15 cellular contexts compared by ENCODE assay signal in genomic region chr21:37509802-37510393, GRCh38.
DNase-seq lines count a peak whose midpoint lies in the region; ATAC-seq and TF ChIP-seq lines count a peak whose summit lies in the region.
"Had no signal": no experiment of that assay in that cellular context is flagged by ENCODE, and none has a peak within 500 bp of the region (broad histone marks: within the 10 kb centered on the region; RNA-seq: fewer than 3 reads in every experiment).

No MANE protein-coding gene starts in this region.

- no peak overlapping the region for H2AFZ ChIP-seq in smooth muscle cell (ENCODE audit: low read depth)

- 19% methylated on average over 5 of the region's 5 CpGs for WGBS in smooth muscle cell (ENCODE audit: low lambda C conversion rate)

- H3K36me3 Mint-ChIP-seq in activated naive CD4-positive, alpha-beta T cell treated with anti-CD3 and anti-CD28 coated beads, Interleukin-2, amount 50 U/mL, for 24 hours: peaks cover 16% of the 10 kb centered on the region
- H3K36me3 Mint-ChIP-seq in activated T-helper 17 cell treated with anti-CD3 and anti-CD28 coated beads, Interleukin-2, amount 50 U/mL, for 72 hours (ENCODE audit: low read depth): no peaks in the 10 kb centered on the region

- peaks cover 20% of the 10 kb centered on the region for H4K20me1 ChIP-seq in smooth muscle cell (ENCODE audit: low read depth)

- DNase-seq in activated naive CD4-positive, alpha-beta T cell (lab: John Stamatoyannopoulos, UW): no peak
- peak; percentile 28 for DNase-seq in fibroblast of peridontal ligament (ENCODE audit: extremely low read depth)
- DNase-seq in smooth muscle cell (lab: John Stamatoyannopoulos, UW; ENCODE audit: unreplicated experiment): no peak
- no peak for DNase-seq in DMS79 treated with DMSO at 0.1 percent for 48 hours (lab: John Stamatoyannopoulos, UW)
- DNase-seq in NCI-H510A (lab: John Stamatoyannopoulos, UW): no peak
- DNase-seq in cerebellar nuclear complex (lab: John Stamatoyannopoulos, UW): no peak
- DNase-seq: COR-L47, NCI-H1105 treated with DMSO at 0.1 percent for 48 hours, ovary, small intestine, stomach had no signal

- H3K4me1 ChIP-seq in smooth muscle cell (ENCODE audit: low read depth): no peaks in the 10 kb centered on the region

- peak overlapping the region; percentile 59 for H3K27ac Mint-ChIP-seq in activated naive CD4-positive, alpha-beta T cell treated with anti-CD3 and anti-CD28 coated beads, Interleukin-2, amount 50 U/mL, for 24 hours
- H3K27ac Mint-ChIP-seq in activated T-helper 17 cell treated with anti-CD3 and anti-CD28 coated beads, Interleukin-2, amount 50 U/mL, for 72 hours: peak overlapping the region; percentile 17
- H3K27ac Mint-ChIP-seq: mesothelial cell of epicardium, WTC11 had no signal

- no peak for TF ChIP-seq CTCF in smooth muscle cell (IDR thresholded peaks at IDR 0.05; ENCODE audit: borderline replicate concordance, insufficient read depth, poor library complexity, severe bottlenecking)

- no peaks in the 10 kb centered on the region for H3K27me3 ChIP-seq in smooth muscle cell (ENCODE audit: low read depth)
- H3K27me3 ChIP-seq: ovary, stomach had no signal

- peak; percentile 45 for ATAC-seq in activated T-helper 17 cell treated with anti-CD3 and anti-CD28 coated beads, Interleukin-2, amount 50 U/mL, for 72 hours (replicated peaks)
- ATAC-seq: WTC11 had no signal

- no peak overlapping the region for H3K4me3 Mint-ChIP-seq in activated naive CD4-positive, alpha-beta T cell treated with anti-CD3 and anti-CD28 coated beads, Interleukin-2, amount 50 U/mL, for 24 hours
- H3K4me3 Mint-ChIP-seq in activated T-helper 17 cell treated with anti-CD3 and anti-CD28 coated beads, Interleukin-2, amount 50 U/mL, for 72 hours: no peak overlapping the region
- H3K4me3 Mint-ChIP-seq: mesothelial cell of epicardium, WTC11 had no signal

- H3K36me3 ChIP-seq in smooth muscle cell (ENCODE audit: low read depth): no peaks in the 10 kb centered on the region
- H3K36me3 ChIP-seq: ovary had no signal

- H3K9ac ChIP-seq in smooth muscle cell (ENCODE audit: low read depth): no peak overlapping the region

- H3K4me1 Mint-ChIP-seq in activated naive CD4-positive, alpha-beta T cell treated with anti-CD3 and anti-CD28 coated beads, Interleukin-2, amount 50 U/mL, for 24 hours: peaks cover 13% of the 10 kb centered on the region
- peaks cover 11% of the 10 kb centered on the region for H3K4me1 Mint-ChIP-seq in activated T-helper 17 cell treated with anti-CD3 and anti-CD28 coated beads, Interleukin-2, amount 50 U/mL, for 72 hours

- H3K9me3 ChIP-seq in smooth muscle cell (replicated peaks; ENCODE audit: low read depth): no peaks in the 10 kb centered on the region
- H3K9me3 ChIP-seq: ovary, stomach had no signal

- H3K9me3 Mint-ChIP-seq in activated naive CD4-positive, alpha-beta T cell treated with anti-CD3 and anti-CD28 coated beads, Interleukin-2, amount 50 U/mL, for 24 hours: no peaks in the 10 kb centered on the region
- H3K9me3 Mint-ChIP-seq in activated T-helper 17 cell treated with anti-CD3 and anti-CD28 coated beads, Interleukin-2, amount 50 U/mL, for 72 hours: no peaks in the 10 kb centered on the region
- H3K9me3 Mint-ChIP-seq: mesothelial cell of epicardium had no signal

- H3K79me2 ChIP-seq in smooth muscle cell (ENCODE audit: low read depth): peaks cover 11% of the 10 kb centered on the region

- peaks cover 6% of the 10 kb centered on the region for H3F3A ChIP-seq in smooth muscle cell (ENCODE audit: low read depth)

- H3K27ac ChIP-seq in smooth muscle cell (ENCODE audit: low read depth): peak overlapping the region; percentile 80
- H3K27ac ChIP-seq: ovary, stomach had no signal

- H3K27me3 Mint-ChIP-seq in activated naive CD4-positive, alpha-beta T cell treated with anti-CD3 and anti-CD28 coated beads, Interleukin-2, amount 50 U/mL, for 24 hours: no peaks in the 10 kb centered on the region
- H3K27me3 Mint-ChIP-seq in activated T-helper 17 cell treated with anti-CD3 and anti-CD28 coated beads, Interleukin-2, amount 50 U/mL, for 72 hours: no peaks in the 10 kb centered on the region

- no peak overlapping the region for H3K4me3 ChIP-seq in smooth muscle cell
- H3K4me3 ChIP-seq: ovary, stomach had no signal

- H3K4me2 ChIP-seq in smooth muscle cell: peak overlapping the region; percentile 5
